8 cellular contexts compared by ENCODE assay signal in the genomic region with DNA sequence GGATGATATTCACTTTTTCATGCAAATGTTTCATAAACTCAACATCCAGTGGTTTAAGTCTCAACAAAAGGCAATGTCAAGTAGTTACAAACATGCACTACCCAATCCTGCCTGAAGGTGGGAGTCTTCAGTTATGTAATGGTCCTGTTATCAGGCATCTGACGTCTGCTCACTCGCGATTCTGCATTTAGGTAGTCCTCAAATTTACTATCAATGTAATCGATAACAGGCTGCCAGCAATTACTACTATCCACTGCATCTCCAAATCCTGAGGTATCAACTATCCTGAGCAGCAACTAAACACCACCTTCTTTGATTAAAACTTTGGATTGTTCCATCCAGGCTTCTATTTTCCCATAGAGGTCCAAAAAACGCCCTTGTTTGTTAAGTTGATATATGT. TPM values are rescaled to one million over a fixed set of nuclear protein-coding genes. Genes with fewer than 3 reads are reported as not detected.
DNase-seq lines count a peak whose midpoint lies in the region; ATAC-seq and TF ChIP-seq lines count a peak whose summit lies in the region.

No MANE protein-coding gene starts in this region.

- H3K27ac Mint-ChIP-seq in progenitor cell of endocrine pancreas = peak overlapping the region; percentile 52

- H3K4me3 Mint-ChIP-seq in progenitor cell of endocrine pancreas (ENCODE audit: low read depth) = no peak overlapping the region

- DNase-seq in AG08395 (ENCODE audit: low spot score) (peak; percentile 51), NCI-H524 (lab: John Stamatoyannopoulos, UW) (peak; percentile 4 to 45), fibroblast of villous mesenchyme (ENCODE audit: low read depth) (peak; percentile 84), progenitor cell of endocrine pancreas (ENCODE audit: low spot score, unreplicated experiment) (peak; percentile 49)
- DNase-seq in activated CD8-positive, alpha-beta memory T cell treated with anti-CD3 and anti-CD28 coated beads for 4 hours (ENCODE audit: low read depth in 2 of 2) = peak; percentile 4 to 12

- H3K27me3 Mint-ChIP-seq in progenitor cell of endocrine pancreas = no peaks in the 10 kb centered on the region

- H3K4me1 Mint-ChIP-seq in progenitor cell of endocrine pancreas (ENCODE audit: low read depth) = peaks cover 34% of the 10 kb centered on the region

- no peak for ATAC-seq in GM21367 (IDR thresholded peaks at IDR 0.05; ENCODE audit: unreplicated experiment)
- no peak for ATAC-seq in HG02852 (IDR thresholded peaks at IDR 0.05; ENCODE audit: unreplicated experiment)

- no peak overlapping the region for H3K4me3 ChIP-seq in fibroblast of villous mesenchyme (ENCODE audit: low read depth, low read length)

- peak; percentile 52; the same call in 1 of the 2 replicates for TF ChIP-seq CTCF in GM12874 (IDR thresholded peaks at IDR 0.05; ENCODE audit: insufficient read depth, low read depth, low read length)
- peak; percentile 82 for TF ChIP-seq CTCF in fibroblast of villous mesenchyme (IDR thresholded peaks at IDR 0.05; ENCODE audit: insufficient read depth, low read depth, low read length)
- peak; percentile 71 for TF ChIP-seq CTCF in progenitor cell of endocrine pancreas (IDR thresholded peaks at IDR 0.05; ENCODE audit: unreplicated experiment)

- no peaks in the 10 kb centered on the region for H3K36me3 Mint-ChIP-seq in progenitor cell of endocrine pancreas (ENCODE audit: insufficient read depth)

- no peaks in the 10 kb centered on the region for H3K9me3 Mint-ChIP-seq in progenitor cell of endocrine pancreas (ENCODE audit: low read depth)

RNA-seq across cellular contexts. Expression of gene NLRP12, which starts 51.2 kb away (rescaled TPM):
- total RNA-seq in fibroblast of villous mesenchyme (not detected in 2 replicates), progenitor cell of endocrine pancreas (not detected in 2 replicates)

Comparison
In these comparisons a context has a peak if more than half of its experiments do, and no peak if none do; other contexts are left out.
1. DNase-seq: peak in every context shown above with its lines; median percentile 84 in fibroblast of villous mesenchyme; 51 in AG08395; 49 in progenitor cell of endocrine pancreas; 24 in NCI-H524; 8 in activated CD8-positive, alpha-beta memory T cell treated with anti-CD3 and anti-CD28 coated beads for 4 hours.